Comparison of ENCODE assay signal across 7 cellular contexts in the genomic region with DNA sequence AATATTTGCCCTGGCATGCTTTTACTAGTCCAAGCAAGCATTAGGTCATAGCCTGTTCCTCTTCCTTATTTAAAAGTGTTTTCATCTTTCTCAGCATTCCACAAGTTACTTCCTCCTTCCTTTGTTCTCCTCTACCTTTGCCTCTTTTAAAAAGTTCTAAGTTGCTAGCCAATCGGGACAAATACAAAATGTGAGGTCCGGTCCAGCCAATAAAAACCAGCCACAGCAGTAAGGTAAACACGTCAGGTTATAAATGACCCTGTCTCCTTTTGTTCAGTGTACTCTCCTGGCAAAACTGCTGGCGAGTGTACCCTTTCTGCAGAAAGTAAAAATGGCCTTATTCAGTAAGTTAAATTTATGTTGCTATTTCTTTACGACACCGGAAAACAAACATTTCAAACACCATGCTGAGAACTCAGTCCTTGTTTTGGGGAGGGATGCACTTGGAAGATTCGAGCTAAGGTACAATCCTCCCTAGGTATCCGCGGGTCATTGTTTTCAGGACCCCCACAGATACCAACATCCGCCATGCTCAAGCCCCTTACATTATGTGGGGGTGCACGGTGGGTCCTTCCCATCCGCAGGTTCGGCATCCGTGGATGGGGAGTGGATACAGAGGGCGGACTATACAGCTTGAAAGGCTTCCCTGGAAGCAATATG. TPM values are rescaled to one million over a fixed set of nuclear protein-coding genes. Genes with fewer than 3 reads are reported as not detected.
A peak's percentile ranks its signal among the peaks of the same experiment; 100 is the strongest.
DNase-seq lines count a peak whose midpoint lies in the region; ATAC-seq and TF ChIP-seq lines count a peak whose summit lies in the region.
"Not testable (repeated sequence)": the region's sequence is repeated elsewhere in the genome, so short reads cannot be mapped to it uniquely, and the experiment has no call there.

No MANE protein-coding gene starts in this region.

- H3K9ac ChIP-seq in PC-3 (ENCODE audit: low read length) (peak overlapping the region; percentile 91), colonic mucosa (ENCODE audit: low read depth in 2 of 2, low read length in 2 of 2) (peak overlapping the region; percentile 39 to 66), skeletal muscle tissue (ENCODE audit: low read depth in 1 of 3, low read length in 3 of 3) (peak overlapping the region; percentile 86 to 95 (median 94))
- not testable (repeated sequence) for H3K9ac ChIP-seq in muscle layer of colon (ENCODE audit: low read length)

- H3F3A ChIP-seq in PC-3 (ENCODE audit: low read length, unreplicated experiment) = not testable (repeated sequence)

- in situ Hi-C loops in HAP-1 (cut with MboI; ENCODE audit: low sequenced_read_pairs) = not testable (repeated sequence)

- peaks cover 14% of the 10 kb centered on the region for H3K27me3 Mint-ChIP-seq in activated T-helper 1 cell treated with anti-CD3 and anti-CD28 coated beads, Interleukin-12 subunit alpha, Interleukin-12 subunit beta, Interleukin-2, Interleukin-4 antibody, amounts not matched to agents 30 ng/mL and 10 ng/mL and 1 ng/mL, durations not matched to agents 14 hours and 24 hours and 36 hours (ENCODE audit: insufficient read depth)

- H3K27ac ChIP-seq in PC-3 (ENCODE audit: low read length) (peak overlapping the region; percentile 49), colonic mucosa (peak overlapping the region; percentile 85), hepatocyte (peak overlapping the region; percentile 95), skeletal muscle tissue (ENCODE audit: low read depth, low read length) (peak overlapping the region; percentile 67)
- H3K27ac ChIP-seq in muscle layer of colon (ENCODE audit: low read depth, low read length) = not testable (repeated sequence)

- H3K79me2 ChIP-seq in PC-3 (ENCODE audit: low read length) = peaks cover 42% of the 10 kb centered on the region
- H3K79me2 ChIP-seq in hepatocyte = peaks cover 42% of the 10 kb centered on the region

- peak overlapping the region; percentile 98 for H3K4me3 ChIP-seq in HAP-1
- H3K4me3 ChIP-seq in PC-3 (ENCODE audit: low read length) = peak overlapping the region; percentile 99
- H3K4me3 ChIP-seq in colonic mucosa = peak overlapping the region; percentile 100
- peak overlapping the region; percentile 3 for H3K4me3 ChIP-seq in hepatocyte
- H3K4me3 ChIP-seq in muscle layer of colon (ENCODE audit: low read depth in 1 of 2, low read length in 2 of 2) = peak overlapping the region; percentile 39 to 91
- H3K4me3 ChIP-seq in skeletal muscle tissue (ENCODE audit: low read length in 3 of 3) = peak overlapping the region; percentile 96 to 99 (median 96)

- H3K9me3 Mint-ChIP-seq in activated T-helper 1 cell treated with anti-CD3 and anti-CD28 coated beads, Interleukin-12 subunit alpha, Interleukin-12 subunit beta, Interleukin-2, Interleukin-4 antibody, amounts not matched to agents 30 ng/mL and 10 ng/mL and 1 ng/mL, durations not matched to agents 14 hours and 24 hours and 36 hours = not testable (repeated sequence)

- peaks cover 30% of the 10 kb centered on the region for H3K4me1 Mint-ChIP-seq in activated T-helper 1 cell treated with anti-CD3 and anti-CD28 coated beads, Interleukin-12 subunit alpha, Interleukin-12 subunit beta, Interleukin-2, Interleukin-4 antibody, amounts not matched to agents 30 ng/mL and 10 ng/mL and 1 ng/mL, durations not matched to agents 14 hours and 24 hours and 36 hours (ENCODE audit: low read depth)

- not testable (repeated sequence) for H3K4me1 ChIP-seq in HAP-1, colonic mucosa
- peaks cover 18% of the 10 kb centered on the region for H3K4me1 ChIP-seq in PC-3 (ENCODE audit: insufficient read depth, low read length)
- peaks cover 16% of the 10 kb centered on the region for H3K4me1 ChIP-seq in hepatocyte (ENCODE audit: insufficient read depth)
- peaks cover 14% of the 10 kb centered on the region for H3K4me1 ChIP-seq in muscle layer of colon (ENCODE audit: insufficient read depth, low read length)
- peaks cover 19 to 20% (median 20%) of the 10 kb centered on the region in 3 donors for H3K4me1 ChIP-seq in skeletal muscle tissue (ENCODE audit: control insufficient read depth in 3 of 3, insufficient read depth in 3 of 3, low read length in 3 of 3)

- peak overlapping the region; percentile 90 for H3K4me2 ChIP-seq in PC-3 (ENCODE audit: low read length)
- peak overlapping the region; percentile 76 for H3K4me2 ChIP-seq in hepatocyte

- not testable (repeated sequence) for H4K20me1 ChIP-seq in PC-3 (ENCODE audit: low read length); hepatocyte (ENCODE audit: insufficient read depth, poor library complexity, severe bottlenecking)

- peaks cover 12% of the 10 kb centered on the region for H3K36me3 Mint-ChIP-seq in activated T-helper 1 cell treated with anti-CD3 and anti-CD28 coated beads, Interleukin-12 subunit alpha, Interleukin-12 subunit beta, Interleukin-2, Interleukin-4 antibody, amounts not matched to agents 30 ng/mL and 10 ng/mL and 1 ng/mL, durations not matched to agents 14 hours and 24 hours and 36 hours (ENCODE audit: low read depth)

- CTCF ChIA-PET in PC-3 (lab: Charles Lee) = interaction anchor here (0.6 kb wide), 1 partner anchor 1827 kb away, joined by 4 read pairs; no protein-coding TSS in a partner anchor

- POLR2A ChIA-PET in PC-3 (lab: Charles Lee; ENCODE audit: unreplicated experiment) = interaction anchor here (0.7 kb wide), 1 partner anchor 1286 kb away, joined by 5 read pairs; no protein-coding TSS in a partner anchor

- H3K4me3 Mint-ChIP-seq in activated T-helper 1 cell treated with anti-CD3 and anti-CD28 coated beads, Interleukin-12 subunit alpha, Interleukin-12 subunit beta, Interleukin-2, Interleukin-4 antibody, amounts not matched to agents 30 ng/mL and 10 ng/mL and 1 ng/mL, durations not matched to agents 14 hours and 24 hours and 36 hours = peak overlapping the region; percentile 95

- not testable (repeated sequence) for H3K9me2 ChIP-seq in PC-3 (replicated peaks; ENCODE audit: low read length); hepatocyte (replicated peaks; ENCODE audit: insufficient read depth)

- intact Hi-C loops in PC-3 (cut with micrococcal nuclease) = loop anchor here (2.0 to 10.0 kb wide), 3 partner anchors 58 to 177 kb away; a partner anchor contains a TSS
- intact Hi-C loops in activated T-helper 1 cell treated with anti-CD3 and anti-CD28 coated beads, Interleukin-12 subunit alpha, Interleukin-12 subunit beta, Interleukin-2, Interleukin-4 antibody, amounts not matched to agents 30 ng/mL and 10 ng/mL and 1 ng/mL, durations not matched to agents 14 hours and 24 hours and 36 hours (cut with micrococcal nuclease) = loop anchor here (2.0 to 5.0 kb wide), 10 partner anchors 61 to 1482 kb away; a partner anchor contains a TSS
- intact Hi-C loops in colonic mucosa (cut with DNase I) = loop anchor here (5.0 kb wide), 1 partner anchor 258 kb away; no protein-coding TSS in a partner anchor

- peak; percentile 45 for ATAC-seq in PC-3

- TF ChIP-seq CTCF in PC-3 (conservative IDR thresholded peaks at IDR 0.05; ENCODE audit: low read depth, low read length); colonic mucosa (IDR thresholded peaks at IDR 0.05); hepatocyte (IDR thresholded peaks at IDR 0.05; ENCODE audit: poor library complexity): not testable (repeated sequence)

- not testable (repeated sequence) for H3K27me3 ChIP-seq in HAP-1 (ENCODE audit: low read depth); PC-3 (ENCODE audit: low read length); colonic mucosa; hepatocyte; muscle layer of colon (ENCODE audit: control insufficient read depth in 1 of 2, insufficient read depth in 2 of 2, low read length in 2 of 2); skeletal muscle tissue (ENCODE audit: control insufficient read depth in 3 of 3, insufficient read depth in 3 of 3, low read length in 3 of 3)

- H3K36me3 ChIP-seq in HAP-1 (replicated peaks) = peaks cover 17% of the 10 kb centered on the region
- H3K36me3 ChIP-seq in PC-3 (ENCODE audit: low read depth, low read length); colonic mucosa; hepatocyte (replicated peaks; ENCODE audit: insufficient read depth, low read depth): not testable (repeated sequence)
- H3K36me3 ChIP-seq in muscle layer of colon (ENCODE audit: insufficient read depth, low read length) = peaks cover 12% of the 10 kb centered on the region
- peaks cover 8 to 11% (median 11%) of the 10 kb centered on the region in 3 donors for H3K36me3 ChIP-seq in skeletal muscle tissue (ENCODE audit: control insufficient read depth in 3 of 3, insufficient read depth in 3 of 3, low read length in 3 of 3)

- H2AFZ ChIP-seq in PC-3 (ENCODE audit: low read length) = peak overlapping the region; percentile 88
- peak overlapping the region; percentile 100 for H2AFZ ChIP-seq in hepatocyte

- not testable (repeated sequence) for H3K9me3 ChIP-seq in HAP-1; PC-3 (ENCODE audit: low read length); colonic mucosa; hepatocyte (ENCODE audit: low read depth); muscle layer of colon (ENCODE audit: low read length); skeletal muscle tissue (ENCODE audit: control insufficient read depth in 3 of 3, low read length in 3 of 3)

- BruUV-seq in PC-3 (replicated peaks; lab: Mats Ljungman, UMichigan) = TSS peak; percentile 94

- WGBS in hepatocyte (ENCODE audit: low lambda C conversion rate, missing lambda C conversion rate) = 43% methylated on average over 15 of the region's 15 CpGs

- not testable (repeated sequence) for DNase-seq in HAP-1 (ENCODE audit: low spot score in 2 of 2); activated T-helper 1 cell treated with anti-CD3 and anti-CD28 coated beads, Interleukin-12 subunit alpha, Interleukin-12 subunit beta, Interleukin-2, Interleukin-4 antibody, amounts not matched to agents 30 ng/mL and 10 ng/mL and 1 ng/mL, durations not matched to agents 14 hours and 24 hours and 36 hours (ENCODE audit: low spot score)
- DNase-seq in PC-3 (peak; percentile 58), colonic mucosa (peak; percentile 60), hepatocyte (ENCODE audit: low spot score) (peak; percentile 12)

- peak overlapping the region; percentile 91 for H3K27ac Mint-ChIP-seq in activated T-helper 1 cell treated with anti-CD3 and anti-CD28 coated beads, Interleukin-12 subunit alpha, Interleukin-12 subunit beta, Interleukin-2, Interleukin-4 antibody, amounts not matched to agents 30 ng/mL and 10 ng/mL and 1 ng/mL, durations not matched to agents 14 hours and 24 hours and 36 hours

RNA-seq across cellular contexts. Expression of a gene that starts 0.6 kb away (rescaled TPM):
- total RNA-seq in PC-3 (2014; rRNA removed) = 34.4 and 40.3 TPM in 2 replicates
- total RNA-seq in activated T-helper 1 cell treated with anti-CD3 and anti-CD28 coated beads, Interleukin-12 subunit alpha, Interleukin-12 subunit beta, Interleukin-2, Interleukin-4 antibody, amounts not matched to agents 30 ng/mL and 10 ng/mL and 1 ng/mL, durations not matched to agents 14 hours and 24 hours and 36 hours = 46.6 and 52.9 TPM in 2 replicates
- total RNA-seq in colonic mucosa = 10 to 100 TPM; 36.4 to 36.6 TPM
- total RNA-seq in hepatocyte = 59.4 and 65.0 TPM in 2 replicates
- 56.6 and 57.0 TPM in 2 replicates for polyA plus RNA-seq in hepatocyte
- total RNA-seq in skeletal muscle tissue = 25.1 TPM

RNA-seq across cellular contexts. Expression of a gene that starts 5.1 kb away (rescaled TPM):
- total RNA-seq in PC-3 (2014; rRNA removed) = 45.8 and 45.9 TPM in 2 replicates
- 0.70 and 0.76 TPM in 2 replicates for total RNA-seq in activated T-helper 1 cell treated with anti-CD3 and anti-CD28 coated beads, Interleukin-12 subunit alpha, Interleukin-12 subunit beta, Interleukin-2, Interleukin-4 antibody, amounts not matched to agents 30 ng/mL and 10 ng/mL and 1 ng/mL, durations not matched to agents 14 hours and 24 hours and 36 hours
- total RNA-seq in colonic mucosa = 10 to 100 TPM; 49.2 to 75.7 TPM
- total RNA-seq in hepatocyte = 48.8 and 50.0 TPM in 2 replicates
- polyA plus RNA-seq in hepatocyte = 97.0 and 107 TPM in 2 replicates
- total RNA-seq in skeletal muscle tissue = 29.7 TPM

Comparison
In these comparisons a context has a peak if more than half of its experiments do, and no peak if none do; other contexts are left out.
1. H3K4me3 ChIP-seq: peak in every context shown above with its lines; median percentile 100 in colonic mucosa; 99 in PC-3; 98 in HAP-1; 96 in skeletal muscle tissue; 65 in muscle layer of colon; 3 in hepatocyte.
2. RNA of a gene that starts 5.1 kb away (total RNA-seq): 49.2 to 75.7 TPM in colonic mucosa, 48.8 to 50.0 TPM in hepatocyte, 45.8 to 45.9 TPM in PC-3 and 29.7 TPM in skeletal muscle tissue (single experiment); 0.70 to 0.76 TPM in activated T-helper 1 cell treated with anti-CD3 and anti-CD28 coated beads, Interleukin-12 subunit alpha, Interleukin-12 subunit beta, Interleukin-2, Interleukin-4 antibody, amounts not matched to agents 30 ng/mL and 10 ng/mL and 1 ng/mL, durations not matched to agents 14 hours and 24 hours and 36 hours; every median in the first group is over 10 times any median in the second.